27 cellular contexts compared by ENCODE assay signal in the genomic region with DNA sequence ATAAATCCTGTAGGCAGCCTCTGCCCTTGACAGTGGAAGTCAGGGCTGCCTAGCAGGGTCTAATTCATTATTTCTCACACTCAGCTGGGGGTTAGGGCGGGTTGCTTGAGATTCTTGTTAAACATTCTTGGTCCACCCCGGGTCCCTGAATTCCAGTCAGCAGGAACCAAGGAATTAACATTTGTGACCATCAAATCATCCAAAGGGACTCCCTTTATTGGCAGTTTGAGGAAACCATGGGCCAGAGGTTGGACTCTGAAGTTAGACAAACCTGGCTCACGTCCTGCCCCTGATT.
"Had no signal": no experiment of that assay in that cellular context is flagged by ENCODE, and none has a peak within 500 bp of the region (broad histone marks: within the 10 kb centered on the region; RNA-seq: fewer than 3 reads in every experiment).

No MANE protein-coding gene starts in this region.

- DNase-seq: activated CD4-positive, alpha-beta memory T cell treated with anti-CD3 and anti-CD28 coated beads, Interleukin-2, amount 10 ng/mL, durations not matched to agents 7 days and 5 days; activated CD4-positive, alpha-beta T cell treated with anti-CD3 and anti-CD28 coated beads for 1 hour; activated CD4-positive, alpha-beta T cell treated with anti-CD3 and anti-CD28 coated beads, Interleukin-2, amount 10 ng/mL, durations not matched to agents 7 days and 5 days; activated effector memory CD4-positive, alpha-beta T cell treated with Interleukin-2 at 50 U/mL for 16 hours; activated naive CD4-positive, alpha-beta T cell treated with Interleukin-2 at 50 U/mL for 16 hours; activated T-cell treated with anti-CD3 and anti-CD28 coated beads, Interleukin-2, amount 50 U/mL, for 48 hours; aorta; brain microvascular endothelial cell; cortex of kidney; effector memory CD8-positive, alpha-beta T cell; kidney; left colon; mammary epithelial cell; midbrain; naive thymus-derived CD4-positive, alpha-beta T cell; nucleus accumbens; spleen; stimulated activated naive CD4-positive, alpha-beta T cell; T-helper 2 cell; tibial artery had no signal

- H3K4me3 ChIP-seq: adrenal gland, gastroesophageal sphincter, hepatocyte, spleen, suprapubic skin, tibial artery had no signal

- H3K4me1 Mint-ChIP-seq: activated CD4-positive, alpha-beta memory T cell treated with anti-CD3 and anti-CD28 coated beads, Interleukin-2, amount 10 ng/mL, durations not matched to agents 7 days and 5 days; activated CD4-positive, alpha-beta T cell treated with anti-CD3 and anti-CD28 coated beads, Interleukin-2, amount 10 ng/mL, durations not matched to agents 7 days and 5 days had no signal

- H3K27me3 ChIP-seq: adrenal gland, brain microvascular endothelial cell, gastroesophageal sphincter, hepatocyte, spleen, suprapubic skin, tibial artery had no signal

- H3K4me3 Mint-ChIP-seq: activated CD4-positive, alpha-beta memory T cell treated with anti-CD3 and anti-CD28 coated beads, Interleukin-2, amount 10 ng/mL, durations not matched to agents 7 days and 5 days; activated CD4-positive, alpha-beta T cell treated with anti-CD3 and anti-CD28 coated beads, Interleukin-2, amount 10 ng/mL, durations not matched to agents 7 days and 5 days; activated naive CD8-positive, alpha-beta T cell; effector memory CD8-positive, alpha-beta T cell; naive thymus-derived CD4-positive, alpha-beta T cell; neural crest cell had no signal

- H3K36me3 Mint-ChIP-seq: activated naive CD8-positive, alpha-beta T cell had no signal

- H2AFZ ChIP-seq: hepatocyte had no signal

- H3K27ac ChIP-seq: adrenal gland, brain microvascular endothelial cell, gastroesophageal sphincter, hepatocyte, spleen, suprapubic skin, tibial artery had no signal

- H3K4me2 ChIP-seq: hepatocyte had no signal

- H3K36me3 ChIP-seq: adrenal gland, brain microvascular endothelial cell had no signal

- H3K9me3 Mint-ChIP-seq: activated CD4-positive, alpha-beta memory T cell treated with anti-CD3 and anti-CD28 coated beads, Interleukin-2, amount 10 ng/mL, durations not matched to agents 7 days and 5 days; activated CD4-positive, alpha-beta T cell treated with anti-CD3 and anti-CD28 coated beads, Interleukin-2, amount 10 ng/mL, durations not matched to agents 7 days and 5 days; effector memory CD8-positive, alpha-beta T cell; naive thymus-derived CD4-positive, alpha-beta T cell; neural crest cell had no signal

- H3K27me3 Mint-ChIP-seq: activated CD4-positive, alpha-beta memory T cell treated with anti-CD3 and anti-CD28 coated beads, Interleukin-2, amount 10 ng/mL, durations not matched to agents 7 days and 5 days; activated CD4-positive, alpha-beta T cell treated with anti-CD3 and anti-CD28 coated beads, Interleukin-2, amount 10 ng/mL, durations not matched to agents 7 days and 5 days; activated naive CD8-positive, alpha-beta T cell; effector memory CD8-positive, alpha-beta T cell; naive thymus-derived CD4-positive, alpha-beta T cell had no signal

- H3K27ac Mint-ChIP-seq: activated CD4-positive, alpha-beta memory T cell treated with anti-CD3 and anti-CD28 coated beads, Interleukin-2, amount 10 ng/mL, durations not matched to agents 7 days and 5 days; activated CD4-positive, alpha-beta T cell treated with anti-CD3 and anti-CD28 coated beads, Interleukin-2, amount 10 ng/mL, durations not matched to agents 7 days and 5 days; activated naive CD8-positive, alpha-beta T cell had no signal

- ATAC-seq: effector memory CD8-positive, alpha-beta T cell; gastroesophageal sphincter; left colon; naive thymus-derived CD4-positive, alpha-beta T cell; right cardiac atrium had no signal

- H3K79me2 ChIP-seq: hepatocyte had no signal

- H3K9me3 ChIP-seq: adrenal gland, gastroesophageal sphincter, spleen, suprapubic skin, tibial artery had no signal
